9 cellular contexts compared by ENCODE assay signal in genomic region chr12:100672075-100672592, GRCh38.
A peak's percentile ranks its signal among the peaks of the same experiment; 100 is the strongest.
DNase-seq lines count a peak whose midpoint lies in the region; ATAC-seq, FAIRE-seq and TF ChIP-seq lines count a peak whose summit lies in the region.
"Had no signal": no experiment of that assay in that cellular context is flagged by ENCODE, and none has a peak within 500 bp of the region (broad histone marks: within the 10 kb centered on the region; RNA-seq: fewer than 3 reads in every experiment).

No MANE protein-coding gene starts in this region.

- H3K9ac ChIP-seq in keratinocyte (ENCODE audit: control insufficient read depth, extremely low read depth, insufficient read depth, low read length), result no peak overlapping the region

- no peaks in the 10 kb centered on the region for H3K9me3 ChIP-seq in keratinocyte (ENCODE audit: control insufficient read depth, low read depth, low read length)

- H3K4me3 Mint-ChIP-seq in activated CD8-positive, alpha-beta memory T cell treated with anti-CD3 and anti-CD28 coated beads, Interleukin-2, amount 10 ng/mL, durations not matched to agents 7 days and 5 days, result no peak overlapping the region
- H3K4me3 Mint-ChIP-seq: T-helper 1 cell treated with Interleukin-12 subunit alpha and Interleukin-12 subunit beta and Interleukin-4 antibody, amounts not matched to agents 30 μg/mL and 1 μg/mL, for 36 hours had no signal

- no peaks in the 10 kb centered on the region for H3K4me1 Mint-ChIP-seq in activated CD8-positive, alpha-beta memory T cell treated with anti-CD3 and anti-CD28 coated beads, Interleukin-2, amount 10 ng/mL, durations not matched to agents 7 days and 5 days

- no peak for FAIRE-seq in keratinocyte (lab: Jason Lieb, UNC)

- no peak overlapping the region for H3K4me3 ChIP-seq in keratinocyte (ENCODE audit: control insufficient read depth in 2 of 3, extremely low read depth in 1 of 3, insufficient read depth in 2 of 3, low read depth in 1 of 3, low read length in 3 of 3)

- no peaks in the 10 kb centered on the region for H3K4me1 ChIP-seq in keratinocyte (ENCODE audit: control insufficient read depth, extremely low read depth, insufficient read depth, low read length)

- H3K79me2 ChIP-seq in keratinocyte (ENCODE audit: control insufficient read depth, insufficient read depth, low read length), result no peaks in the 10 kb centered on the region

- no peak overlapping the region for H3K27ac Mint-ChIP-seq in activated CD8-positive, alpha-beta memory T cell treated with anti-CD3 and anti-CD28 coated beads, Interleukin-2, amount 10 ng/mL, durations not matched to agents 7 days and 5 days
- H3K27ac Mint-ChIP-seq: T-helper 1 cell treated with Interleukin-12 subunit alpha and Interleukin-12 subunit beta and Interleukin-4 antibody, amounts not matched to agents 30 μg/mL and 1 μg/mL, for 36 hours had no signal

- DNase-seq in GDM1 (lab: John Stamatoyannopoulos, UW) (peak; percentile 10), HT1080 (ENCODE audit: low read depth) (peak; percentile 24), keratinocyte (ENCODE audit: low read depth, low spot score) (no peak), epidermal melanocyte (ENCODE audit: insufficient read length, low spot score) (no peak)
- DNase-seq in activated CD8-positive, alpha-beta memory T cell treated with anti-CD3 and anti-CD28 coated beads, Interleukin-2, amount 10 ng/mL, durations not matched to agents 7 days and 5 days, result peak; percentile 57

- no peaks in the 10 kb centered on the region for H3K36me3 Mint-ChIP-seq in activated CD8-positive, alpha-beta memory T cell treated with anti-CD3 and anti-CD28 coated beads, Interleukin-2, amount 10 ng/mL, durations not matched to agents 7 days and 5 days

- H3K27ac ChIP-seq in keratinocyte (ENCODE audit: control insufficient read depth, insufficient read depth, low read length), result no peak overlapping the region

- H3K9me3 Mint-ChIP-seq in activated CD8-positive, alpha-beta memory T cell treated with anti-CD3 and anti-CD28 coated beads, Interleukin-2, amount 10 ng/mL, durations not matched to agents 7 days and 5 days (ENCODE audit: low read depth), result no peaks in the 10 kb centered on the region
- H3K9me3 Mint-ChIP-seq: T-helper 1 cell treated with Interleukin-12 subunit alpha and Interleukin-12 subunit beta and Interleukin-4 antibody, amounts not matched to agents 30 μg/mL and 1 μg/mL, for 36 hours had no signal

- dilution Hi-C loops in keratinocyte (cut with MboI; ENCODE audit: extremely low pct_ligation_motif_present, low sequenced_read_pairs), result no loop called here

- peaks cover 3% of the 10 kb centered on the region for H3K27me3 Mint-ChIP-seq in activated CD8-positive, alpha-beta memory T cell treated with anti-CD3 and anti-CD28 coated beads, Interleukin-2, amount 10 ng/mL, durations not matched to agents 7 days and 5 days

- no peaks in the 10 kb centered on the region for H3K27me3 ChIP-seq in keratinocyte (ENCODE audit: control insufficient read depth, extremely low read depth, insufficient read depth, low read length)

- H3K4me2 ChIP-seq in keratinocyte (ENCODE audit: control insufficient read depth, extremely low read depth, insufficient read depth, low read depth, low read length), result no peak overlapping the region

- H3K9me1 ChIP-seq in keratinocyte (ENCODE audit: control insufficient read depth, extremely low read depth, insufficient read depth, low read length), result no peaks in the 10 kb centered on the region

- CTCF ChIA-PET in activated CD8-positive, alpha-beta memory T cell treated with anti-CD3 and anti-CD28 coated beads, Interleukin-2, amount 10 ng/mL, durations not matched to agents 7 days and 5 days (lab: Charles Lee), result interaction anchor here (1.1 to 2.1 kb wide), 5 partner anchors 8 to 437 kb away, joined by 4 to 10 read pairs (median 6); no protein-coding TSS in a partner anchor

- peak; percentile 73 to 91 (median 78) for TF ChIP-seq CTCF in keratinocyte (optimal IDR thresholded peaks at IDR 0.05 in 1 of 3, IDR thresholded peaks at IDR 0.05 in 1 of 3, conservative IDR thresholded peaks at IDR 0.05 in 1 of 3; ENCODE audit: extremely low read depth in 1 of 3, insufficient read depth in 2 of 3, low read length in 3 of 3)

- no peak overlapping the region for H2AFZ ChIP-seq in keratinocyte (ENCODE audit: control insufficient read depth, low read length)

- ATAC-seq in GM21367 (IDR thresholded peaks at IDR 0.05; ENCODE audit: unreplicated experiment) (peak; percentile 84), HG03457 (IDR thresholded peaks at IDR 0.05; ENCODE audit: unreplicated experiment) (no peak), HG03196 (IDR thresholded peaks at IDR 0.05; ENCODE audit: unreplicated experiment) (no peak)
- ATAC-seq in activated CD8-positive, alpha-beta memory T cell treated with anti-CD3 and anti-CD28 coated beads, Interleukin-2, amount 10 ng/mL, durations not matched to agents 7 days and 5 days, result peak; percentile 61

- no peaks in the 10 kb centered on the region for H4K20me1 ChIP-seq in keratinocyte (ENCODE audit: control insufficient read depth, extremely low read depth, insufficient read depth, low read length)

- H3K36me3 ChIP-seq in keratinocyte (ENCODE audit: control insufficient read depth in 2 of 2, extremely low read depth in 1 of 2, insufficient read depth in 2 of 2, low read length in 2 of 2), result no peaks in the 10 kb centered on the region

Comparison
In these comparisons a context has a peak if more than half of its experiments do, and no peak if none do; other contexts are left out.
1. DNase-seq: peak in GDM1 (single experiment), HT1080 (single experiment) and activated CD8-positive, alpha-beta memory T cell treated with anti-CD3 and anti-CD28 coated beads, Interleukin-2, amount 10 ng/mL, durations not matched to agents 7 days and 5 days (single experiment); none in keratinocyte (single experiment) and epidermal melanocyte (single experiment).
2. ATAC-seq: peak in GM21367 (single experiment) and activated CD8-positive, alpha-beta memory T cell treated with anti-CD3 and anti-CD28 coated beads, Interleukin-2, amount 10 ng/mL, durations not matched to agents 7 days and 5 days (single experiment); none in HG03457 (single experiment) and HG03196 (single experiment).